8 cellular contexts compared by ENCODE assay signal in genomic region chr9:3525836-3526165, GRCh38. TPM values are rescaled to one million over a fixed set of nuclear protein-coding genes. Genes with fewer than 3 reads are reported as not detected.
DNase-seq lines count a peak whose midpoint lies in the region; ATAC-seq and TF ChIP-seq lines count a peak whose summit lies in the region.

TSS of gene RFX3 (minus strand) at chr9:3526001. CDS start at chr9:3395588, 130,413 bp downstream.

- no peak for TF ChIP-seq CTCF in osteoblast (IDR thresholded peaks at IDR 0.05; ENCODE audit: extremely low read depth, low read depth, low read length)

- H3K36me3 ChIP-seq in osteoblast (ENCODE audit: insufficient read depth, low read length) = no peaks in the 10 kb centered on the region
- H3K36me3 ChIP-seq in thymus (ENCODE audit: control insufficient read depth, insufficient read depth) = peaks cover 3% of the 10 kb centered on the region

- peak within 1 kb of the TSS; percentile 94 for H2AFZ ChIP-seq in osteoblast (ENCODE audit: low read length)

- H3K27ac ChIP-seq in osteoblast (ENCODE audit: low read depth, low read length) = peak within 1 kb of the TSS; percentile 100
- H3K27ac ChIP-seq in thymus (ENCODE audit: low read depth) = peak within 1 kb of the TSS; percentile 100

- peaks cover 9% of the 10 kb centered on the region for H3K4me1 ChIP-seq in osteoblast (ENCODE audit: insufficient read depth, low read length)
- H3K4me1 ChIP-seq in thymus (ENCODE audit: control insufficient read depth, insufficient read depth, low read length) = peaks cover 4% of the 10 kb centered on the region

- H3K36me3 Mint-ChIP-seq in activated naive CD8-positive, alpha-beta T cell = peaks cover 6% of the 10 kb centered on the region

- intact Hi-C loops in head of caudate nucleus (cut with DNase I) = no loop called here

- DNase-seq in GM04504 (ENCODE audit: low read depth) = peak; percentile 96
- DNase-seq in NCI-H1092 treated with DMSO at 0.1 percent for 48 hours (lab: John Stamatoyannopoulos, UW) = peak; percentile 95
- DNase-seq in head of caudate nucleus = peak; percentile 72 to 97 (median 92)
- DNase-seq in osteoblast (ENCODE audit: insufficient read length, low spot score, missing footprints) = peak; percentile 96

- H3K4me3 Mint-ChIP-seq in activated naive CD8-positive, alpha-beta T cell = peak within 1 kb of the TSS; percentile 96

- H4K20me1 ChIP-seq in osteoblast (ENCODE audit: insufficient read depth, low read length) = no peaks in the 10 kb centered on the region

- peak; percentile 63 for ATAC-seq in HG02642 (IDR thresholded peaks at IDR 0.05; ENCODE audit: poor library complexity, unreplicated experiment)
- ATAC-seq in SK-N-SH treated with all-trans-retinoic acid at 6 μM for 48 hours = peak; percentile 77

- no peaks in the 10 kb centered on the region for H3K9me3 ChIP-seq in osteoblast (ENCODE audit: low read depth, low read length)
- no peaks in the 10 kb centered on the region for H3K9me3 ChIP-seq in thymus (ENCODE audit: control insufficient read depth)

- H3K79me2 ChIP-seq in osteoblast (ENCODE audit: insufficient read depth, low read length) = peaks cover 33% of the 10 kb centered on the region

- H3K27ac Mint-ChIP-seq in activated naive CD8-positive, alpha-beta T cell = peak within 1 kb of the TSS; percentile 100

- peak within 1 kb of the TSS; percentile 97 for H3K4me2 ChIP-seq in osteoblast (ENCODE audit: insufficient read depth, low read length)

- 1% methylated on average over 24 of the region's 24 CpGs for WGBS in thymus

- H3K27me3 ChIP-seq in osteoblast (ENCODE audit: insufficient read depth, low read length) (no peaks in the 10 kb centered on the region), thymus (ENCODE audit: control insufficient read depth, insufficient read depth) (no peaks in the 10 kb centered on the region)

- H3K27me3 Mint-ChIP-seq in activated naive CD8-positive, alpha-beta T cell = no peaks in the 10 kb centered on the region

- H3K9me3 Mint-ChIP-seq in activated naive CD8-positive, alpha-beta T cell (ENCODE audit: low read depth) = no peaks in the 10 kb centered on the region

- peak within 1 kb of the TSS; percentile 86 for H3K4me3 ChIP-seq in osteoblast (ENCODE audit: insufficient read depth, low read length)
- H3K4me3 ChIP-seq in thymus (ENCODE audit: low read length) = peak within 1 kb of the TSS; percentile 94

- H3K4me1 Mint-ChIP-seq in activated naive CD8-positive, alpha-beta T cell (ENCODE audit: low read depth) = peaks cover 61% of the 10 kb centered on the region

TF ChIP-seq in SK-N-SH treated with all-trans-retinoic acid at 6 μM for 48 hours, 23 proteins besides CTCF, POLR2A, EP300 and RAD21:
- TF ChIP-seq ARNTL (CRISPR knock-in tag; IDR thresholded peaks at IDR 0.05; ENCODE audit: borderline replicate concordance, low read depth) (no peak), RARB (CRISPR knock-in tag; IDR thresholded peaks at IDR 0.05) (no peak), TCF4 (CRISPR knock-in tag; IDR thresholded peaks at IDR 0.05; ENCODE audit: borderline replicate concordance) (no peak), ZFP3 (CRISPR knock-in tag; IDR thresholded peaks at IDR 0.05) (no peak), ZNF70 (CRISPR knock-in tag; IDR thresholded peaks at IDR 0.05) (no peak)

RNA-seq across cellular contexts. Expression of gene RFX3, which starts in this region (rescaled TPM):
- total RNA-seq in osteoblast = 1.4 and 2.9 TPM in 2 replicates
- 7.8 TPM for polyA plus RNA-seq in thymus

Comparison
In these comparisons a context has a peak if more than half of its experiments do, and no peak if none do; other contexts are left out.
1. Peak in every context shown above with its lines: DNase-seq, ATAC-seq, H3K4me3 ChIP-seq and H3K27ac ChIP-seq.